ENCODE assay signal across 9 cellular contexts in the genomic region with DNA sequence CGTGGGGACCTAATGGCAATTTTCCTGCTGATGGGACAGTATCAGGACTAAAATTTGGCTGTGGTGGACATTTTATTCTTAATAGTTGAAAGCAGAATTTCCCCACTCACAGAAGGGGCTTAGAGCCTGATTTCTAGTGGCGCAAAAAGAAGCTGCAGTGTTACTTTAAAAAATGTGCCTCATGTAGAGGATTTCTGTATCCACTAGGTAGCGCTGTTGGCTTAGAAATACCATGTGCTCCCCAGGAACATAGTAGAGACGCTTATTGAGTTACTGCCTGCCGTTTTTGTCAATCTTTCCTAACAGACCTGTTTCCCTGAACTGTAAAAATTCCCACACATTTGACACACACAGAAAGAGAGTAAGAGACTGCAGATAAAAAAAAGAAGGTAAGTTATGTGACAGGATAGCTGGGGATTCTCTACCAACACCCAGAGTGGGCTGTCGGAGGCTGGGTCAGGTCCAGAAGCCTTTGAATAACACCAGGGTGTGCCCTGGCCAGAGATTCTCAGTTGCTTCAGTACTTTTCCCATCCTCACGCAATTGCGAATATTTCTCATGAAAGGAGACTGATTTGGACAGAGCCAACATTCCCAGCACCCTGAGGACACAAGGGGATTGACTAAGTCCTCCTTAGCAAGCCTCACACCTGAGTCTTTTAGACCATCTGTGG.
A peak's percentile ranks its signal among the peaks of the same experiment; 100 is the strongest.
DNase-seq lines count a peak whose midpoint lies in the region; ATAC-seq and TF ChIP-seq lines count a peak whose summit lies in the region.
"Had no signal": no experiment of that assay in that cellular context is flagged by ENCODE, and none has a peak within 500 bp of the region (broad histone marks: within the 10 kb centered on the region; RNA-seq: fewer than 3 reads in every experiment).

No MANE protein-coding gene starts in this region.

- peak; percentile 61 for TF ChIP-seq CTCF in Loucy (conservative IDR thresholded peaks at IDR 0.05; ENCODE audit: low read length)

- H3K27ac ChIP-seq in subcutaneous abdominal adipose tissue (ENCODE audit: low read depth, low read length) = no peak overlapping the region

- no peaks in the 10 kb centered on the region for H3F3A ChIP-seq in Loucy (ENCODE audit: low read depth)

- H3K36me3 ChIP-seq in Loucy (ENCODE audit: insufficient read depth, low read length) (no peaks in the 10 kb centered on the region), subcutaneous abdominal adipose tissue (ENCODE audit: control insufficient read depth in 5 of 5, insufficient read depth in 5 of 5, low read length in 5 of 5) (no peaks in the 10 kb centered on the region)

- H3K27me3 ChIP-seq in Loucy (ENCODE audit: insufficient read depth, low read length, poor library complexity, severe bottlenecking) (no peaks in the 10 kb centered on the region), subcutaneous abdominal adipose tissue (ENCODE audit: control insufficient read depth in 5 of 5, insufficient read depth in 4 of 5, low read length in 5 of 5) (peaks cover 0 to 5% (median 2%) of the 10 kb centered on the region in 5 donors)

- H3K9me3 ChIP-seq in Loucy (ENCODE audit: insufficient read depth, low read depth, low read length) (no peaks in the 10 kb centered on the region), subcutaneous abdominal adipose tissue (ENCODE audit: control insufficient read depth in 5 of 5, low read length in 5 of 5) (no peaks in the 10 kb centered on the region)

- peak overlapping the region; percentile 64; the same call in 1 of the 2 replicates for H2AFZ ChIP-seq in Loucy (ENCODE audit: low read length)

- peak; percentile 56 for ATAC-seq in GM19468 (IDR thresholded peaks at IDR 0.05; ENCODE audit: extremely low read depth, unreplicated experiment)
- no peak for ATAC-seq in HG02840 (IDR thresholded peaks at IDR 0.05; ENCODE audit: low FRiP score, unreplicated experiment)

- H3K4me1 ChIP-seq in Loucy (ENCODE audit: insufficient read depth, low read length, poor library complexity, severe bottlenecking) = no peaks in the 10 kb centered on the region
- H3K4me1 ChIP-seq in subcutaneous abdominal adipose tissue (ENCODE audit: control insufficient read depth in 5 of 5, insufficient read depth in 5 of 5, low read length in 5 of 5) = peaks cover 0 to 3% (median 0%) of the 10 kb centered on the region in 5 donors

- H3K9me2 ChIP-seq in Loucy (replicated peaks; ENCODE audit: low read depth, low read length) = no peaks in the 10 kb centered on the region

- H3K9ac ChIP-seq in Loucy (ENCODE audit: low read depth, low read length, poor library complexity, severe bottlenecking) = no peak overlapping the region
- peak overlapping the region in 1 of 5 donors; percentile 8 for H3K9ac ChIP-seq in subcutaneous abdominal adipose tissue (ENCODE audit: low read length in 5 of 5)

- H3K79me2 ChIP-seq in Loucy (ENCODE audit: insufficient read depth, low read length) = no peaks in the 10 kb centered on the region

- DNase-seq in DMS53 (lab: John Stamatoyannopoulos, UW) = peak; percentile 80
- peak; percentile 71 for DNase-seq in RKO (ENCODE audit: low spot score)
- DNase-seq in central memory CD4-positive, alpha-beta T cell = peak; percentile 37
- DNase-seq in kidney glomerular epithelial cell (lab: John Stamatoyannopoulos, UW) = peak; percentile 17
- DNase-seq: activated naive CD8-positive, alpha-beta T cell treated with anti-CD3 and anti-CD28 coated beads, Interleukin-2, amount 10 ng/mL, durations not matched to agents 7 days and 5 days had no signal

- H3K4me3 ChIP-seq in Loucy (ENCODE audit: low read length, poor library complexity, severe bottlenecking) (peak overlapping the region; percentile 14), subcutaneous abdominal adipose tissue (ENCODE audit: low read depth in 1 of 5, low read length in 5 of 5) (peak overlapping the region in 4 of 5 donors; percentile 2 to 52 (median 20))

- H4K20me1 ChIP-seq in Loucy (ENCODE audit: insufficient read depth, low read length, poor library complexity, severe bottlenecking) = no peaks in the 10 kb centered on the region

- H3K4me2 ChIP-seq in Loucy (ENCODE audit: low read depth, low read length, poor library complexity, severe bottlenecking) = peak overlapping the region; percentile 63

Comparison
In these comparisons a context has a peak if more than half of its experiments do, and no peak if none do; other contexts are left out.
1. DNase-seq: peak in every context shown above with its lines; median percentile 80 in DMS53; 71 in RKO; 37 in central memory CD4-positive, alpha-beta T cell; 17 in kidney glomerular epithelial cell.